Comparison of ENCODE assay signal across 9 cellular contexts in genomic region chr6:26538572-26538902, GRCh38. TPM values are rescaled to one million over a fixed set of nuclear protein-coding genes. Genes with fewer than 3 reads are reported as not detected.
DNase-seq lines count a peak whose midpoint lies in the region; ATAC-seq and TF ChIP-seq lines count a peak whose summit lies in the region.
"Had no signal": no experiment of that assay in that cellular context is flagged by ENCODE, and none has a peak within 500 bp of the region (broad histone marks: within the 10 kb centered on the region; RNA-seq: fewer than 3 reads in every experiment).

No MANE protein-coding gene starts in this region.

- no peaks in the 10 kb centered on the region for H3K27me3 ChIP-seq in osteoblast (ENCODE audit: insufficient read depth, low read length)

- H3K9me3 ChIP-seq in osteoblast (ENCODE audit: low read depth, low read length) = no peaks in the 10 kb centered on the region

- peaks cover 48% of the 10 kb centered on the region for H3K4me1 Mint-ChIP-seq in T-helper 1 cell treated with Interleukin-12 subunit alpha and Interleukin-12 subunit beta and Interleukin-4 antibody, amounts not matched to agents 30 μg/mL and 1 μg/mL, for 36 hours (ENCODE audit: low read depth)

- peaks cover 3% of the 10 kb centered on the region for H4K20me1 ChIP-seq in osteoblast (ENCODE audit: insufficient read depth, low read length)

- peaks cover 49% of the 10 kb centered on the region for H3K79me2 ChIP-seq in osteoblast (ENCODE audit: insufficient read depth, low read length)

- peak overlapping the region; percentile 88 for H3K4me3 Mint-ChIP-seq in T-helper 1 cell treated with Interleukin-12 subunit alpha and Interleukin-12 subunit beta and Interleukin-4 antibody, amounts not matched to agents 30 μg/mL and 1 μg/mL, for 36 hours

- no peak for ATAC-seq in HG03342 (IDR thresholded peaks at IDR 0.05; ENCODE audit: unreplicated experiment)
- ATAC-seq in HG02610 (IDR thresholded peaks at IDR 0.05; ENCODE audit: unreplicated experiment) = no peak

- H3K27ac ChIP-seq in osteoblast (ENCODE audit: low read depth, low read length) = peak overlapping the region; percentile 87

- peak overlapping the region; percentile 98 for H3K4me3 ChIP-seq in epithelial cell of proximal tubule (ENCODE audit: low read depth, low read length)
- H3K4me3 ChIP-seq in osteoblast (ENCODE audit: insufficient read depth, low read length) = peak overlapping the region; percentile 87

- peaks cover 5% of the 10 kb centered on the region for H3K36me3 ChIP-seq in osteoblast (ENCODE audit: insufficient read depth, low read length)

- peaks cover 31% of the 10 kb centered on the region for H3K36me3 Mint-ChIP-seq in T-helper 1 cell treated with Interleukin-12 subunit alpha and Interleukin-12 subunit beta and Interleukin-4 antibody, amounts not matched to agents 30 μg/mL and 1 μg/mL, for 36 hours (ENCODE audit: low read depth)

- peak overlapping the region; percentile 92 for H3K4me2 ChIP-seq in osteoblast (ENCODE audit: insufficient read depth, low read length)

- DNase-seq in T-helper 1 cell = no peak
- DNase-seq in RKO (ENCODE audit: low spot score) = peak; percentile 47
- DNase-seq in epithelial cell of proximal tubule (ENCODE audit: low read depth) = no peak
- DNase-seq in osteoblast (ENCODE audit: insufficient read length, low spot score, missing footprints) = no peak
- DNase-seq in NCI-H226 = no peak

- peaks cover 5% of the 10 kb centered on the region for H3K27me3 Mint-ChIP-seq in T-helper 1 cell treated with Interleukin-12 subunit alpha and Interleukin-12 subunit beta and Interleukin-4 antibody, amounts not matched to agents 30 μg/mL and 1 μg/mL, for 36 hours (ENCODE audit: low read depth)

- H3K27ac Mint-ChIP-seq in T-helper 1 cell treated with Interleukin-12 subunit alpha and Interleukin-12 subunit beta and Interleukin-4 antibody, amounts not matched to agents 30 μg/mL and 1 μg/mL, for 36 hours = peak overlapping the region; percentile 98

- peak overlapping the region; percentile 88 for H2AFZ ChIP-seq in osteoblast (ENCODE audit: low read length)

- TF ChIP-seq CTCF in epithelial cell of proximal tubule (conservative IDR thresholded peaks at IDR 0.05; ENCODE audit: low read depth, low read length) (no peak), osteoblast (IDR thresholded peaks at IDR 0.05; ENCODE audit: extremely low read depth, low read depth, low read length) (no peak)

- H3K9me3 Mint-ChIP-seq in T-helper 1 cell treated with Interleukin-12 subunit alpha and Interleukin-12 subunit beta and Interleukin-4 antibody, amounts not matched to agents 30 μg/mL and 1 μg/mL, for 36 hours = no peaks in the 10 kb centered on the region

- H3K4me1 ChIP-seq in osteoblast (ENCODE audit: insufficient read depth, low read length) = peaks cover 22% of the 10 kb centered on the region

RNA-seq across cellular contexts. Expression of gene HMGN4, which starts 0.4 kb away (rescaled TPM):
- 60.4 and 94.7 TPM in 2 replicates for total RNA-seq in epithelial cell of proximal tubule
- total RNA-seq in osteoblast = 62.2 and 64.5 TPM in 2 replicates

RNA-seq across cellular contexts. Expression of gene BTN1A1, which starts 38.4 kb away (rescaled TPM):
- 0.14 TPM in 1 of 2 replicates, not detected in the other for total RNA-seq in epithelial cell of proximal tubule
- total RNA-seq in osteoblast = under 0.01 TPM in 2 replicates
- total RNA-seq: Daoy had no signal

RNA-seq across cellular contexts. Expression of gene ABT1, which starts 58.2 kb away (rescaled TPM):
- total RNA-seq in epithelial cell of proximal tubule = 15.7 and 23.7 TPM in 2 replicates
- 11.2 and 11.6 TPM in 2 replicates for total RNA-seq in osteoblast
